ENCODE assay signal across 28 cellular contexts in the genomic region with DNA sequence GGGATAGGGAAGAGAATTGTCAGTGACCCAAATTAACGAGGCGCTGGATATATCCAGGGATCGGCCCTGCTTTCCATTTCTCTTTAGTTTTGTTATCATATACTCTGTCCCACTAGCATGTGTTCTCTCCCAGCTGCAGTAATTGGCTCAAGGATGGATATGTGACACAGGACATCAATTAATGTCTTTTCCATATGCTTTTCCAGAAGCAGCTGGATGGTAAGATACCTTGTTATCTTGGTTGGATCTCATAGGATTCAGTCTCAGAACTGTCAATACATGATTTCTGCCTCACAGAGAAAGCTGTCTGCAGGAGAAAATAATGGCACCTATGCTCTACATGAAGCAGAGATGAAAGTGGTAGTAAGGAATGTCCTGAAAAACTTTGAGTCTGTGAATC.
"Had no signal": no experiment of that assay in that cellular context is flagged by ENCODE, and none has a peak within 500 bp of the region (broad histone marks: within the 10 kb centered on the region; RNA-seq: fewer than 3 reads in every experiment).

No MANE protein-coding gene starts in this region.

- H3K27ac ChIP-seq: stomach, suprapubic skin, testis, thoracic aorta, thyroid gland, tibial nerve, transverse colon, upper lobe of left lung, upper lobe of right lung, uterus, vagina had no signal

- H3K9me3 Mint-ChIP-seq: stimulated activated naive B cell treated with anti-CD40 and anti-IgM and Interleukin-4, amounts not matched to agents 10 μg/mL and 1 μg/mL and 100 μg/mL, for 72 hours; stimulated activated naive CD8-positive, alpha-beta T cell treated with anti-CD3 and anti-CD28 coated beads, Interleukin-15, amount 100 ng/mL, for 72 hours; stimulated activated naive CD8-positive, alpha-beta T cell treated with anti-CD3 and anti-CD28 coated beads, Interleukin-15, Interleukin-2, amounts not matched to agents 100 ng/mL and 50 ng/mL, for 24 hours; type B pancreatic cell had no signal

- H3K4me1 ChIP-seq: stomach, suprapubic skin, testis, thyroid gland, tibial nerve, transverse colon, upper lobe of left lung, upper lobe of right lung, uterus, vagina had no signal

- H3K4me3 Mint-ChIP-seq: stimulated activated effector memory CD8-positive, alpha-beta T cell treated with anti-CD3 and anti-CD28 coated beads, Interleukin-12 subunit alpha, Interleukin-12 subunit beta, amount 100 ng/mL, for 72 hours; stimulated activated memory B cell treated with anti-CD40 and anti-IgM and Interleukin-4, amounts not matched to agents 10 μg/mL and 1 μg/mL and 100 μg/mL, for 72 hours; stimulated activated naive B cell treated with anti-CD40 and anti-IgM and Interleukin-4, amounts not matched to agents 10 μg/mL and 1 μg/mL and 100 μg/mL, for 72 hours; stimulated activated naive CD8-positive, alpha-beta T cell treated with anti-CD3 and anti-CD28 coated beads, Interleukin-15, amount 100 ng/mL, for 72 hours; stimulated activated naive CD8-positive, alpha-beta T cell treated with anti-CD3 and anti-CD28 coated beads, Interleukin-15, Interleukin-2, amounts not matched to agents 100 ng/mL and 50 ng/mL, for 24 hours; type B pancreatic cell had no signal

- H3K9me3 ChIP-seq: stomach, suprapubic skin, testis, thoracic aorta, thyroid gland, tibial artery, tibial nerve, transverse colon, upper lobe of left lung, upper lobe of right lung, uterus, vagina had no signal

- H3K27me3 ChIP-seq: stomach, suprapubic skin, testis, thyroid gland, tibial artery, tibial nerve, transverse colon, upper lobe of left lung, upper lobe of right lung, uterus, vagina had no signal

- DNase-seq: stimulated activated CD4-positive, alpha-beta T cell treated with anti-CD3 and anti-CD28 coated beads, Interleukin-2, amount 100 ng/mL, for 48 hours; stimulated activated CD4-positive, alpha-beta T cell treated with anti-CD3 and anti-CD28 coated beads, Interleukin-4, amount 100 ng/mL, for 1 hour; stimulated activated CD4-positive, alpha-beta T cell treated with anti-CD3 and anti-CD28 coated beads, Interleukin-4, amount 100 ng/mL, for 24 hours; stimulated activated CD4-positive, alpha-beta T cell treated with anti-CD3 and anti-CD28 coated beads, Interleukin-4, amount 100 ng/mL, for 4 hours; stimulated activated CD8-positive, alpha-beta memory T cell treated with anti-CD3 and anti-CD28 coated beads, Interleukin-4, amount 100 ng/mL, for 48 hours; stimulated activated naive B cell treated with anti-CD40 and anti-IgM and Interleukin-4, amounts not matched to agents 10 μg/mL and 1 μg/mL and 100 μg/mL, for 72 hours; stimulated activated naive CD4-positive, alpha-beta T cell; stimulated activated naive CD4-positive, alpha-beta T cell treated with Interleukin-2 at 50 U/mL for 16 hours; stimulated activated naive CD8-positive, alpha-beta T cell treated with anti-CD3 and anti-CD28 coated beads, Interleukin-15, amount 100 ng/mL, for 72 hours; stimulated activated naive CD8-positive, alpha-beta T cell treated with anti-CD3 and anti-CD28 coated beads, Interleukin-15, Interleukin-2, amounts not matched to agents 100 U/mL and 50 U/mL, for 24 hours; stomach; substantia nigra; testis; thyroid gland; tibial artery; transverse colon; trophoblast cell; upper lobe of left lung; upper lobe of right lung; uterus had no signal

- H3K36me3 ChIP-seq: stomach, suprapubic skin, thoracic aorta, thyroid gland, tibial artery, tibial nerve, transverse colon, upper lobe of left lung, upper lobe of right lung, uterus, vagina had no signal

- H3K36me3 Mint-ChIP-seq: stimulated activated effector memory CD8-positive, alpha-beta T cell treated with anti-CD3 and anti-CD28 coated beads, Interleukin-12 subunit alpha, Interleukin-12 subunit beta, amount 100 ng/mL, for 72 hours; stimulated activated memory B cell treated with anti-CD40 and anti-IgM and Interleukin-4, amounts not matched to agents 10 μg/mL and 1 μg/mL and 100 μg/mL, for 72 hours; stimulated activated naive B cell treated with anti-CD40 and anti-IgM and Interleukin-4, amounts not matched to agents 10 μg/mL and 1 μg/mL and 100 μg/mL, for 72 hours; type B pancreatic cell had no signal

- ATAC-seq: stimulated activated effector memory CD8-positive, alpha-beta T cell treated with anti-CD3 and anti-CD28 coated beads, Interleukin-12 subunit alpha, Interleukin-12 subunit beta, amount 100 ng/mL, for 72 hours; stimulated activated memory B cell treated with anti-CD40 and anti-IgM and Interleukin-4, amounts not matched to agents 10 μg/mL and 1 μg/mL and 100 μg/mL, for 72 hours; stimulated activated naive B cell treated with anti-CD40 and anti-IgM and Interleukin-4, amounts not matched to agents 10 μg/mL and 1 μg/mL and 100 μg/mL, for 72 hours; stimulated activated naive CD8-positive, alpha-beta T cell treated with anti-CD3 and anti-CD28 coated beads, Interleukin-15, amount 100 ng/mL, for 72 hours; stimulated activated naive CD8-positive, alpha-beta T cell treated with anti-CD3 and anti-CD28 coated beads, Interleukin-15, Interleukin-2, amounts not matched to agents 100 U/mL and 50 U/mL, for 24 hours; upper lobe of right lung had no signal

- H3K4me3 ChIP-seq: stomach, suprapubic skin, testis, thoracic aorta, thyroid gland, tibial artery, tibial nerve, transverse colon, upper lobe of left lung, upper lobe of right lung, uterus, vagina had no signal

- H3K27ac Mint-ChIP-seq: stimulated activated effector memory CD8-positive, alpha-beta T cell treated with anti-CD3 and anti-CD28 coated beads, Interleukin-12 subunit alpha, Interleukin-12 subunit beta, amount 100 ng/mL, for 72 hours; stimulated activated memory B cell treated with anti-CD40 and anti-IgM and Interleukin-4, amounts not matched to agents 10 μg/mL and 1 μg/mL and 100 μg/mL, for 72 hours; stimulated activated naive B cell treated with anti-CD40 and anti-IgM and Interleukin-4, amounts not matched to agents 10 μg/mL and 1 μg/mL and 100 μg/mL, for 72 hours; stimulated activated naive CD8-positive, alpha-beta T cell treated with anti-CD3 and anti-CD28 coated beads, Interleukin-15, amount 100 ng/mL, for 72 hours; stimulated activated naive CD8-positive, alpha-beta T cell treated with anti-CD3 and anti-CD28 coated beads, Interleukin-15, Interleukin-2, amounts not matched to agents 100 ng/mL and 50 ng/mL, for 24 hours; type B pancreatic cell had no signal

- H3K4me1 Mint-ChIP-seq: stimulated activated effector memory CD8-positive, alpha-beta T cell treated with anti-CD3 and anti-CD28 coated beads, Interleukin-12 subunit alpha, Interleukin-12 subunit beta, amount 100 ng/mL, for 72 hours; stimulated activated memory B cell treated with anti-CD40 and anti-IgM and Interleukin-4, amounts not matched to agents 10 μg/mL and 1 μg/mL and 100 μg/mL, for 72 hours; stimulated activated naive B cell treated with anti-CD40 and anti-IgM and Interleukin-4, amounts not matched to agents 10 μg/mL and 1 μg/mL and 100 μg/mL, for 72 hours; stimulated activated naive CD8-positive, alpha-beta T cell treated with anti-CD3 and anti-CD28 coated beads, Interleukin-15, amount 100 ng/mL, for 72 hours had no signal

- H3K27me3 Mint-ChIP-seq: stimulated activated memory B cell treated with anti-CD40 and anti-IgM and Interleukin-4, amounts not matched to agents 10 μg/mL and 1 μg/mL and 100 μg/mL, for 72 hours; stimulated activated naive B cell treated with anti-CD40 and anti-IgM and Interleukin-4, amounts not matched to agents 10 μg/mL and 1 μg/mL and 100 μg/mL, for 72 hours; stimulated activated naive CD8-positive, alpha-beta T cell treated with anti-CD3 and anti-CD28 coated beads, Interleukin-15, amount 100 ng/mL, for 72 hours; stimulated activated naive CD8-positive, alpha-beta T cell treated with anti-CD3 and anti-CD28 coated beads, Interleukin-15, Interleukin-2, amounts not matched to agents 100 ng/mL and 50 ng/mL, for 24 hours; type B pancreatic cell had no signal
